In genomic region chr21:41360072-41360821, GRCh38 we compare ENCODE assay signal across 8 cellular contexts. TPM values are rescaled to one million over a fixed set of nuclear protein-coding genes. Genes with fewer than 3 reads are reported as not detected.
DNase-seq lines count a peak whose midpoint lies in the region; ATAC-seq, FAIRE-seq and TF ChIP-seq lines count a peak whose summit lies in the region.
"Had no signal": no experiment of that assay in that cellular context is flagged by ENCODE, and none has a peak within 500 bp of the region (broad histone marks: within the 10 kb centered on the region; RNA-seq: fewer than 3 reads in every experiment).

No MANE protein-coding gene starts in this region.

- TF ChIP-seq CTCF in OCI-LY1 (IDR thresholded peaks at IDR 0.05; ENCODE audit: low read length) (peak; percentile 52), foreskin keratinocyte (conservative IDR thresholded peaks at IDR 0.05) (peak; percentile 24), gastrocnemius medialis (IDR thresholded peaks at IDR 0.05 in 4 of 5, conservative IDR thresholded peaks at IDR 0.05 in 1 of 5) (no peak), GM10248 (IDR thresholded peaks at IDR 0.05; ENCODE audit: control extremely low read depth, extremely low read depth, low read depth, missing control alignments) (no peak)

- in situ Hi-C loops in GM23248 (cut with MboI) (no loop called here), gastrocnemius medialis (cut with MboI; ENCODE audit: low sequenced_read_pairs in 4 of 4) (no loop called here)

- H3K36me3 ChIP-seq in GM23248 (ENCODE audit: low read depth) (no peaks in the 10 kb centered on the region), OCI-LY1 (ENCODE audit: insufficient read depth, low read length) (no peaks in the 10 kb centered on the region), gastrocnemius medialis (no peaks in the 10 kb centered on the region)

- H2AFZ ChIP-seq in GM23248 (peak overlapping the region; percentile 62), OCI-LY1 (ENCODE audit: low read length) (no peak overlapping the region)

- H3K4me2 ChIP-seq in GM23248 (ENCODE audit: unreplicated experiment): no peak overlapping the region
- H3K4me2 ChIP-seq in OCI-LY1 (ENCODE audit: low read length): no peak overlapping the region

- CTCF ChIA-PET in GM10248 (lab: Yijun Ruan, JAX): interaction anchor here (1.0 to 1.8 kb wide), 2 partner anchors 77 kb away, joined by 3 to 6 read pairs; no protein-coding TSS in a partner anchor

- no peak for TF ChIP-seq POLR2A in gastrocnemius medialis (IDR thresholded peaks at IDR 0.05)

- peaks cover 12% of the 10 kb centered on the region for H3F3A ChIP-seq in GM23248 (ENCODE audit: insufficient read depth)
- no peaks in the 10 kb centered on the region for H3F3A ChIP-seq in OCI-LY1 (ENCODE audit: insufficient read depth, low read length)

- H4K20me1 ChIP-seq in GM23248 (ENCODE audit: insufficient read depth) (no peaks in the 10 kb centered on the region; the same call in 1 of the 2 replicates), OCI-LY1 (ENCODE audit: insufficient read depth, low read length) (no peaks in the 10 kb centered on the region)

- ATAC-seq in foreskin keratinocyte (no peak), gastrocnemius medialis (peak; percentile 44 to 46)

- intact Hi-C loops in gastrocnemius medialis (cut with DNase I; ENCODE audit: low total_unique reads): loop anchor here (5.0 kb wide), 1 partner anchor 67 kb away; the partner anchor contains the start of gene MX1

- H3K9me2 ChIP-seq in GM23248 (ENCODE audit: insufficient read depth) (no peaks in the 10 kb centered on the region), OCI-LY1 (ENCODE audit: low read depth, low read length) (no peaks in the 10 kb centered on the region)

- H3K9ac ChIP-seq in GM23248: 0 out of 2 replicates have a peak overlapping the region, but pooled peaks have one; percentile 28
- no peak overlapping the region for H3K9ac ChIP-seq in OCI-LY1 (ENCODE audit: low read length)

- H3K9me3 ChIP-seq in GM23248 (ENCODE audit: low read depth): no peaks in the 10 kb centered on the region
- no peaks in the 10 kb centered on the region for H3K9me3 ChIP-seq in OCI-LY1 (ENCODE audit: low read length)
- H3K9me3 ChIP-seq in gastrocnemius medialis: no peaks in the 10 kb centered on the region

- FAIRE-seq in urothelium cell line (lab: Jason Lieb, UNC): no peak

- POLR2A ChIA-PET in GM10248 (lab: Yijun Ruan, JAX): interaction anchor here (1.1 kb wide), 1 partner anchor 9 kb away, joined by 3 read pairs; no protein-coding TSS in a partner anchor

- H3K79me2 ChIP-seq in GM23248 (ENCODE audit: insufficient read depth): no peaks in the 10 kb centered on the region
- no peaks in the 10 kb centered on the region for H3K79me2 ChIP-seq in OCI-LY1 (ENCODE audit: insufficient read depth, low read length)

- no peak overlapping the region for H3K4me3 ChIP-seq in GM23248
- no peak overlapping the region for H3K4me3 ChIP-seq in OCI-LY1 (ENCODE audit: low read depth, low read length, poor library complexity, severe bottlenecking)
- no peak overlapping the region for H3K4me3 ChIP-seq in gastrocnemius medialis

- H3K27me3 ChIP-seq in GM23248 (replicated peaks; ENCODE audit: insufficient read depth) (0 out of 2 replicates have a peak, but pooled peaks cover 6% of the 10 kb centered on the region), OCI-LY1 (ENCODE audit: insufficient read depth, low read length) (no peaks in the 10 kb centered on the region), foreskin keratinocyte (peaks cover 13% of the 10 kb centered on the region), gastrocnemius medialis (no peaks in the 10 kb centered on the region)

- H3K27ac ChIP-seq in GM23248: peak overlapping the region; percentile 21
- peak overlapping the region; percentile 18 for H3K27ac ChIP-seq in OCI-LY1 (ENCODE audit: low read depth, low read length, poor library complexity, severe bottlenecking)
- no peak overlapping the region for H3K27ac ChIP-seq in foreskin keratinocyte
- H3K27ac ChIP-seq in gastrocnemius medialis: peak overlapping the region; percentile 75 to 84 (median 81)
- H3K27ac ChIP-seq: epithelial cell of prostate had no signal

- H3K4me1 ChIP-seq in GM23248 (ENCODE audit: insufficient read depth) (peaks cover 14% of the 10 kb centered on the region; the same call in 1 of the 2 replicates), OCI-LY1 (ENCODE audit: insufficient read depth, low read length, severe bottlenecking) (peaks cover 26% of the 10 kb centered on the region), foreskin keratinocyte (peaks cover 12% of the 10 kb centered on the region), gastrocnemius medialis (no peaks in the 10 kb centered on the region)

- 54 to 62% methylated on average over 22 of the region's 22 CpGs for WGBS in GM23248 (ENCODE audit: low coverage in 1 of 2, low lambda C conversion rate in 2 of 2, missing lambda C conversion rate in 2 of 2), 2 experiments

- peak; percentile 74 for DNase-seq in GM23248
- DNase-seq in foreskin keratinocyte: no peak
- peak; percentile 28 to 55 for DNase-seq in gastrocnemius medialis
- no peak for DNase-seq in urothelium cell line (ENCODE audit: low spot score)
- no peak for DNase-seq in GM10248 (ENCODE audit: extremely low spot score)
- no peak for DNase-seq in amniotic stem cell (lab: John Stamatoyannopoulos, UW)

RNA-seq across cellular contexts. Expression of gene MX2, which starts 1.6 kb away (rescaled TPM):
- total RNA-seq in GM23248 (2014; rRNA removed; shearing (Covaris generic)): 0.54 and 2.8 TPM in 2 replicates
- polyA plus RNA-seq in GM23248 (2016; fragmentation: Nextera tagmentation; extraction: Ambion mirVana): 0.46 and 0.85 TPM in 2 replicates
- total RNA-seq in foreskin keratinocyte: 16.7 and 43.2 TPM in 2 replicates
- 10.1 and 25.7 TPM in 2 replicates for polyA plus RNA-seq in foreskin keratinocyte
- total RNA-seq in gastrocnemius medialis: 1 to 10 TPM; 1.1 to 6.8 (median 2.2) TPM

RNA-seq across cellular contexts. Expression of gene FAM3B, which starts 43.6 kb away (rescaled TPM):
- total RNA-seq in GM23248 (2014; rRNA removed; shearing (Covaris generic)): not detected in 2 replicates
- polyA plus RNA-seq in GM23248 (2016; fragmentation: Nextera tagmentation; extraction: Ambion mirVana) (not detected in 2 replicates), foreskin keratinocyte (not detected in 2 replicates)
- total RNA-seq in foreskin keratinocyte (not detected in 2 replicates), gastrocnemius medialis (not detected)

Comparison
In these comparisons a context has a peak if more than half of its experiments do, and no peak if none do; other contexts are left out.
1. DNase-seq: peak in GM23248 (single experiment) and gastrocnemius medialis (2 of 2); none in foreskin keratinocyte (0 of 2), urothelium cell line (single experiment), GM10248 (single experiment) and amniotic stem cell (single experiment).
2. CTCF ChIP-seq: peak in OCI-LY1 (single experiment) and foreskin keratinocyte (single experiment); none in gastrocnemius medialis (0 of 5) and GM10248 (single experiment).